ENCODE assay signal across 20 cellular contexts in the genomic region with DNA sequence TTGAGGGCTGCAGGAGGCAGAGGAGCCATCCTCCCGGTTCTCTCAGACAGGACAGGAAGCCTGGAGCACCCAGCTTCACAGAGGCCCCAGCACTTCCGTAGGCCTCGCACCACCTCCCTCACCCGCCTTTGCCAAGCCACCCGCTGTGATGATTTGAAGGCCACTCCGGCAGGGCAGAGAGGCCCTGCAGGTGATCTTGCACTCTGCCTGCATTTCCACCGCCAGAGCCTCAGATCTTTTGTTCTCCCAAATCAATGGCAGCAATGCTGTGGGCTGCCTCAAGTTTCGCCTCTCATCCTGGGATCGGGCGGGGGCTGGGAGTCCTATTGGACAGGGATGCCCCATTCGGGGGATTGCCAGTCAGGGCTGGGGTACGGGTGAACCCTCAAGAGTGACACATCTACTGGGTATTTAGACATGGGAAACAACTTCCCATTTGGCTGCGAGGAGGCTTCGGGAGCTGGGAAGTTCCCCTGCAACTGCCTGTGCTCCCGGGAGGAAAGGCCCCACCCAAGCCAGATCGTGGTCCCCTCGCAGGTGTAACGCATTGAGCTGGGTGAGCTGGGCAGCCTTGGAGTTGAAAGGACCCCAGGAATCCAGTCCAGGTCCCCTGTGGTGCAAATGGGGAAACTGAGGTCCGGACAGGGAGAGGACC. TPM values are rescaled to one million over a fixed set of nuclear protein-coding genes. Genes with fewer than 3 reads are reported as not detected.
DNase-seq lines count a peak whose midpoint lies in the region; ATAC-seq, FAIRE-seq and TF ChIP-seq lines count a peak whose summit lies in the region.
"Had no signal": no experiment of that assay in that cellular context is flagged by ENCODE, and none has a peak within 500 bp of the region (broad histone marks: within the 10 kb centered on the region; RNA-seq: fewer than 3 reads in every experiment).

No MANE protein-coding gene starts in this region.

- TF ChIP-seq EP300 in HepG2 (IDR thresholded peaks at IDR 0.05; ENCODE audit: low read depth in 2 of 2, low read length in 2 of 2) (no peak), HepG2 (CRISPR knock-in tag; IDR thresholded peaks at IDR 0.05; ENCODE audit: borderline replicate concordance) (no peak), sigmoid colon (IDR thresholded peaks at IDR 0.05) (no peak)

- no peaks in the 10 kb centered on the region for H3K36me3 ChIP-seq in HepG2 (replicated peaks in 1 of 2; ENCODE audit: control insufficient read depth in 1 of 2, insufficient read depth in 2 of 2, low read length in 2 of 2)
- no peaks in the 10 kb centered on the region for H3K36me3 ChIP-seq in right lobe of liver
- H3K36me3 ChIP-seq in sigmoid colon: no peaks in the 10 kb centered on the region
- no peaks in the 10 kb centered on the region for H3K36me3 ChIP-seq in lower lobe of right lung
- H3K36me3 ChIP-seq: esophagus squamous epithelium, right atrium auricular region, stomach, upper lobe of right lung had no signal

- TF ChIP-seq RAD21 in HepG2 (CRISPR knock-in tag; IDR thresholded peaks at IDR 0.05): no peak

- POLR2A ChIA-PET in HepG2 (lab: Yijun Ruan, JAX): no interaction called here

- intact Hi-C loops in HepG2 (cut with micrococcal nuclease; ENCODE audit: unreplicated experiment) (no loop called here), right lobe of liver (cut with DNase I) (no loop called here), sigmoid colon (cut with DNase I) (no loop called here), lower lobe of right lung (cut with DNase I) (no loop called here)

- no peak overlapping the region for H3K4me3 ChIP-seq in HepG2 (replicated peaks in 1 of 3; ENCODE audit: insufficient read depth in 1 of 3, low read depth in 2 of 3, low read length in 3 of 3)
- H3K4me3 ChIP-seq in right lobe of liver: no peak overlapping the region
- no peak overlapping the region for H3K4me3 ChIP-seq in sigmoid colon
- no peak overlapping the region for H3K4me3 ChIP-seq in lower lobe of right lung
- H3K4me3 ChIP-seq: esophagus squamous epithelium, right atrium auricular region, stomach, upper lobe of right lung had no signal

- in situ Hi-C loops in HepG2 (cut with HindIII; ENCODE audit: extremely low pct_ligation_motif_present, low pct_unique_long_range_greater_than_20kb): no loop called here

- ATAC-seq in HepG2: peak; percentile 31; the same call in 1 of the 3 replicates
- ATAC-seq in right lobe of liver: no peak
- no peak for ATAC-seq in lower lobe of right lung
- ATAC-seq in GM18909 (IDR thresholded peaks at IDR 0.05; ENCODE audit: poor library complexity, unreplicated experiment): no peak
- ATAC-seq: PC-3, upper lobe of right lung had no signal

- H3K27me3 ChIP-seq in HepG2 (ENCODE audit: control insufficient read depth in 1 of 2, insufficient read depth in 2 of 2, low read length in 2 of 2) (peaks cover 2 to 20% of the 10 kb centered on the region in 2 experiments; a peak in 3 of 5 replicates), right lobe of liver (no peaks in the 10 kb centered on the region), sigmoid colon (no peaks in the 10 kb centered on the region), lower lobe of right lung (ENCODE audit: low read depth) (no peaks in the 10 kb centered on the region)
- H3K27me3 ChIP-seq: right atrium auricular region, stomach, upper lobe of right lung had no signal

- no peak for TF ChIP-seq POLR2A in HepG2 (IDR thresholded peaks at IDR 0.05; ENCODE audit: insufficient read depth in 1 of 2, low read depth in 2 of 2, low read length in 2 of 2)
- no peak for TF ChIP-seq POLR2A in right lobe of liver (IDR thresholded peaks at IDR 0.05)
- no peak for TF ChIP-seq POLR2A in sigmoid colon (IDR thresholded peaks at IDR 0.05)

- TF ChIP-seq CTCF in HepG2 (CRISPR knock-in tag; IDR thresholded peaks at IDR 0.05) (no peak), right lobe of liver (IDR thresholded peaks at IDR 0.05) (no peak), sigmoid colon (IDR thresholded peaks at IDR 0.05) (no peak), lower lobe of right lung (IDR thresholded peaks at IDR 0.05) (no peak)

- CTCF ChIA-PET in HepG2 (lab: Yijun Ruan, JAX; ENCODE audit: low intra/inter-chr PET ratio, low total read pairs): no interaction called here

- no peak overlapping the region for H3K27ac ChIP-seq in HepG2 (ENCODE audit: extremely low read length, insufficient read depth, low read length)
- H3K27ac ChIP-seq in right lobe of liver: no peak overlapping the region
- no peak overlapping the region for H3K27ac ChIP-seq in sigmoid colon
- H3K27ac ChIP-seq in lower lobe of right lung: no peak overlapping the region
- H3K27ac ChIP-seq: esophagus squamous epithelium, right atrium auricular region, stomach, upper lobe of right lung had no signal

- WGBS in HepG2 (ENCODE audit: low lambda C conversion rate): 34% methylated on average over 7 of the region's 19 CpGs
- 86% methylated on average over 12 of the region's 19 CpGs for WGBS in right lobe of liver (ENCODE audit: insufficient coverage, low coverage, low lambda C conversion rate, missing lambda C conversion rate)
- WGBS in sigmoid colon, 2 donors: 87 to 88% methylated on average over 19 of the region's 19 CpGs

- H3K4me1 ChIP-seq in HepG2 (ENCODE audit: insufficient read depth, low read length) (peaks cover 18% of the 10 kb centered on the region), right lobe of liver (no peaks in the 10 kb centered on the region), sigmoid colon (no peaks in the 10 kb centered on the region), lower lobe of right lung (no peaks in the 10 kb centered on the region)
- H3K4me1 ChIP-seq: esophagus squamous epithelium, right atrium auricular region, stomach, upper lobe of right lung had no signal

- no peaks in the 10 kb centered on the region for H4K20me1 ChIP-seq in HepG2 (ENCODE audit: insufficient read depth, low read length)

- DNase-seq in HepG2 (ENCODE audit: low spot score) (no peak), right lobe of liver (no peak), NCI-H2227 treated with DMSO at 0.1 percent for 48 hours (lab: John Stamatoyannopoulos, UW) (peak; percentile 18), iPS DF 4.7 (ENCODE audit: extremely low read depth, low spot score) (peak; percentile 58), sigmoid colon (no peak), lower lobe of right lung (no peak), NCI-H187 treated with DMSO at 0.1 percent for 48 hours (lab: John Stamatoyannopoulos, UW) (no peak)
- DNase-seq: activated effector memory CD4-positive, alpha-beta T cell treated with anti-CD3 and anti-CD28 coated beads, Interleukin-2, amount 50 U/mL, for 16 hours; amygdala; central memory CD4-positive, alpha-beta T cell; effector CD4-positive, alpha-beta T cell; esophagus squamous epithelium; kidney glomerular epithelial cell; NCI-H524; PC-3; stomach; upper lobe of right lung had no signal

- no TSS peak for BruUV-seq in HepG2 (replicated peaks; lab: Mats Ljungman, UMichigan)

- H2AFZ ChIP-seq in HepG2 (ENCODE audit: low read length): no peak overlapping the region

- FAIRE-seq in HepG2 (lab: Jason Lieb, UNC): no peak
- FAIRE-seq: A204.1 had no signal

- no peak overlapping the region for H3K9ac ChIP-seq in HepG2 (ENCODE audit: insufficient read depth, low read depth, low read length)

- no peaks in the 10 kb centered on the region for H3K9me3 ChIP-seq in HepG2 (ENCODE audit: low read length)
- H3K9me3 ChIP-seq in right lobe of liver: no peaks in the 10 kb centered on the region
- H3K9me3 ChIP-seq in sigmoid colon: no peaks in the 10 kb centered on the region
- no peaks in the 10 kb centered on the region for H3K9me3 ChIP-seq in lower lobe of right lung
- H3K9me3 ChIP-seq: esophagus squamous epithelium, right atrium auricular region, stomach, upper lobe of right lung had no signal

- no peak overlapping the region for H3K4me2 ChIP-seq in HepG2 (ENCODE audit: low read depth, low read length)

- no peaks in the 10 kb centered on the region for H3K79me2 ChIP-seq in HepG2 (ENCODE audit: insufficient read depth, low read length)

RNA-seq across cellular contexts. Expression of gene PEMT, which starts 34.8 kb away (rescaled TPM):
- total RNA-seq in HepG2 (2016; rRNA removed; fragmentation: Illumina TruSeq; extraction: Trizol) (16.4 and 31.7 TPM in 2 replicates), right lobe of liver (100 to 1,000 TPM in 5 of 6 experiments, 10 to 100 TPM in 1; 92.4 to 184 (median 170) TPM), sigmoid colon (10 to 100 TPM in 3 of 4 donors, 1 to 10 TPM in 1; 8.6 to 21.9 (median 16.6) TPM), lower lobe of right lung (20.1 TPM)
- total RNA-seq in HepG2 (2016; cell fraction: cytosol; rRNA removed; fragmentation: Illumina TruSeq; extraction: Trizol; ENCODE audit: low read depth): 38.2 and 45.8 TPM in 2 replicates
- 16.3 and 32.5 TPM in 2 replicates for total RNA-seq in HepG2 (2016; cell fraction: insoluble cytoplasmic fraction; rRNA removed; fragmentation: Illumina TruSeq; extraction: Trizol)
- 31.0 and 42.8 TPM in 2 replicates for total RNA-seq in HepG2 (2016; cell fraction: membrane; rRNA removed; fragmentation: Illumina TruSeq; extraction: Trizol)
- 15.8 and 21.7 TPM in 2 replicates for total RNA-seq in HepG2 (2016; cell fraction: nucleus; rRNA removed; fragmentation: Illumina TruSeq; extraction: Trizol)
- polyA plus RNA-seq in HepG2 (2011; rRNA removed) (43.6 and 61.4 TPM in 2 replicates), sigmoid colon (10 to 100 TPM in 2 of 3 donors, 1 to 10 TPM in 1; 5.3 to 14.4 (median 13.3) TPM)
- 54.3 and 73.8 TPM in 2 replicates for polyA plus RNA-seq in HepG2 (2011; cell fraction: cytosol; rRNA removed)
- polyA plus RNA-seq in HepG2 (2011; cell fraction: nucleus; rRNA removed): 36.9 and 41.0 TPM in 2 replicates
- polyA plus RNA-seq in HepG2 (2012): 38.0 and 42.3 TPM in 2 replicates
- 46.1 and 58.0 TPM in 2 replicates for polyA plus RNA-seq in HepG2 (2016; cell fraction: cytosol; fragmentation: Illumina TruSeq; extraction: Trizol; ENCODE audit: low read depth)
- polyA plus RNA-seq in HepG2 (2016; cell fraction: insoluble cytoplasmic fraction; fragmentation: Illumina TruSeq; extraction: Trizol; ENCODE audit: low read depth): 24.1 and 25.5 TPM in 2 replicates
- 38.1 and 45.2 TPM in 2 replicates for polyA plus RNA-seq in HepG2 (2016; cell fraction: membrane; fragmentation: Illumina TruSeq; extraction: Trizol; ENCODE audit: low read depth)
- 39.8 and 40.0 TPM in 2 replicates for polyA plus RNA-seq in HepG2 (2016; cell fraction: nucleus; fragmentation: Illumina TruSeq; extraction: Trizol; ENCODE audit: insufficient read depth, low read depth)
- polyA minus RNA-seq in HepG2 (2011; rRNA and poly(A)+ RNA removed; ENCODE audit: low replicate concordance): 51.2 and 54.0 TPM in 2 replicates
- 20.3 and 22.0 TPM in 2 replicates for polyA minus RNA-seq in HepG2 (2011; cell fraction: cytosol; rRNA and poly(A)+ RNA removed)
- polyA minus RNA-seq in HepG2 (2011; cell fraction: nucleus; rRNA and poly(A)+ RNA removed): 6.6 and 8.5 TPM in 2 replicates

RNA-seq across cellular contexts. Expression of gene RAI1, which starts 55.0 kb away (rescaled TPM):
- 5.1 and 5.2 TPM in 2 replicates for total RNA-seq in HepG2 (2016; rRNA removed; fragmentation: Illumina TruSeq; extraction: Trizol)
- 2.6 and 3.4 TPM in 2 replicates for total RNA-seq in HepG2 (2016; cell fraction: cytosol; rRNA removed; fragmentation: Illumina TruSeq; extraction: Trizol; ENCODE audit: low read depth)
- 5.2 and 5.4 TPM in 2 replicates for total RNA-seq in HepG2 (2016; cell fraction: insoluble cytoplasmic fraction; rRNA removed; fragmentation: Illumina TruSeq; extraction: Trizol)
- 4.3 and 5.6 TPM in 2 replicates for total RNA-seq in HepG2 (2016; cell fraction: membrane; rRNA removed; fragmentation: Illumina TruSeq; extraction: Trizol)
- 7.2 and 9.2 TPM in 2 replicates for total RNA-seq in HepG2 (2016; cell fraction: nucleus; rRNA removed; fragmentation: Illumina TruSeq; extraction: Trizol)
- 3.4 and 3.9 TPM in 2 replicates for polyA plus RNA-seq in HepG2 (2011; rRNA removed)
- 1.9 and 2.7 TPM in 2 replicates for polyA plus RNA-seq in HepG2 (2011; cell fraction: cytosol; rRNA removed)
- polyA plus RNA-seq in HepG2 (2011; cell fraction: nucleus; rRNA removed): 15.5 and 22.7 TPM in 2 replicates
- 6.0 and 9.1 TPM in 2 replicates for polyA plus RNA-seq in HepG2 (2012)
- 3.8 and 4.7 TPM in 2 replicates for polyA plus RNA-seq in HepG2 (2016; cell fraction: cytosol; fragmentation: Illumina TruSeq; extraction: Trizol; ENCODE audit: low read depth)
- polyA plus RNA-seq in HepG2 (2016; cell fraction: insoluble cytoplasmic fraction; fragmentation: Illumina TruSeq; extraction: Trizol; ENCODE audit: low read depth): 8.3 and 10.1 TPM in 2 replicates
- polyA plus RNA-seq in HepG2 (2016; cell fraction: membrane; fragmentation: Illumina TruSeq; extraction: Trizol; ENCODE audit: low read depth): 5.1 and 5.2 TPM in 2 replicates
- 24.6 and 26.3 TPM in 2 replicates for polyA plus RNA-seq in HepG2 (2016; cell fraction: nucleus; fragmentation: Illumina TruSeq; extraction: Trizol; ENCODE audit: insufficient read depth, low read depth)
- 7.4 and 12.2 TPM in 2 replicates for polyA minus RNA-seq in HepG2 (2011; rRNA and poly(A)+ RNA removed; ENCODE audit: low replicate concordance)
- polyA minus RNA-seq in HepG2 (2011; cell fraction: cytosol; rRNA and poly(A)+ RNA removed): 6.2 and 6.7 TPM in 2 replicates
- 9.0 and 12.1 TPM in 2 replicates for polyA minus RNA-seq in HepG2 (2011; cell fraction: nucleus; rRNA and poly(A)+ RNA removed)
- total RNA-seq in right lobe of liver: 10 to 100 TPM in 2 of 6 experiments, 1 to 10 TPM in 4; 6.1 to 14.5 (median 8.4) TPM
- 10 to 100 TPM in 2 of 4 donors, 1 to 10 TPM in 2; 7.4 to 31.9 (median 12.5) TPM for total RNA-seq in sigmoid colon
- 10 to 100 TPM in 1 of 3 donors, 1 to 10 TPM in 2; 1.8 to 14.2 (median 2.5) TPM for polyA plus RNA-seq in sigmoid colon
- 31.1 TPM for total RNA-seq in lower lobe of right lung

Comparison
In these comparisons a context has a peak if more than half of its experiments do, and no peak if none do; other contexts are left out.
1. DNase-seq: peak in NCI-H2227 treated with DMSO at 0.1 percent for 48 hours (single experiment) and iPS DF 4.7 (single experiment); none in HepG2 (single experiment), right lobe of liver (0 of 3), sigmoid colon (single experiment), lower lobe of right lung (single experiment) and NCI-H187 treated with DMSO at 0.1 percent for 48 hours (single experiment).